Comparison of ENCODE assay signal across 1 cellular context in the genomic region with DNA sequence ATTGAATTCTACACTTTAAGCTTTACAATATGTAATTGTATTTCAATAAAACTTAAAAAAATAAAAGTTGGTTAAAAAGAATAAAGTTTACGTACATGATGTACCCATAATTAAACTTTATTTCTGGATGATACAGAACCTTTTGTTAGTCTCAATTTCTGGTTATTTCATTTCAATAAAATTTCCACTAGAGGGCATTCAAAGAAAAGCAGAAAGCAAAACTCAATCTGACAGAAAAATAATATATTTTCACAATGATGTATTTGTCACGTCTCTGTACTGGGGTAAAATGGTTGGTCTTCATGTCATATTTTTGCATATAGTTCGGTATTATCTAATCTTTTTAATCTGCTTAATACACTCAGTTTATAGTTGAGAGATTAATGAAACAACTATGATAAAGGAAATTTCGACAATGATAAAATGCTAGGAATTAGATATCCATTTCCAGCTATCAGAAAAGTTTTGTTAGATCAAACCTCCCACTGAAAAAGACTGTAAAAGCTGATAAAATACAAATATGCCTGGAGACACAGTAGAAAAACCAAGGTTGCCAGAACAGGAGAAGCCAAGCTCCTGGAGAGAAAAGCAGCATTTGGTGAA.
TF ChIP-seq lines count a peak whose summit lies in the region.

No MANE protein-coding gene starts in this region.

TF ChIP-seq in liver, 16 proteins besides CTCF, POLR2A, EP300 and RAD21 (continued from another document):
- no peak for TF ChIP-seq FOXA1 (IDR thresholded peaks at IDR 0.05)
- no peak for TF ChIP-seq HNF4A (conservative IDR thresholded peaks at IDR 0.05)
- no peak for TF ChIP-seq FOXA2 (IDR thresholded peaks at IDR 0.05)
- no peak for TF ChIP-seq NR2F2 (IDR thresholded peaks at IDR 0.05)
- TF ChIP-seq TAF1 (conservative IDR thresholded peaks at IDR 0.05): no peak
